ENCODE assay signal across 19 cellular contexts in genomic region chr3:116873142-116873541, GRCh38.
DNase-seq lines count a peak whose midpoint lies in the region; TF ChIP-seq lines count a peak whose summit lies in the region.
"Had no signal": no experiment of that assay in that cellular context is flagged by ENCODE, and none has a peak within 500 bp of the region (broad histone marks: within the 10 kb centered on the region; RNA-seq: fewer than 3 reads in every experiment).

No MANE protein-coding gene starts in this region.

- H3K4me1 ChIP-seq in Loucy (ENCODE audit: insufficient read depth, low read length, poor library complexity, severe bottlenecking): peaks cover 5% of the 10 kb centered on the region
- H3K4me1 ChIP-seq: A549 had no signal

- no peaks in the 10 kb centered on the region for H3K36me3 ChIP-seq in Loucy (ENCODE audit: insufficient read depth, low read length)

- no peaks in the 10 kb centered on the region for H3F3A ChIP-seq in Loucy (ENCODE audit: low read depth)

- no peak overlapping the region for H3K9ac ChIP-seq in Loucy (ENCODE audit: low read depth, low read length, poor library complexity, severe bottlenecking)

- DNase-seq in SIG-M5 treated with dmso at 0.1 percent for 504 hours (lab: John Stamatoyannopoulos, UW; ENCODE audit: unreplicated experiment): peak; percentile 19
- DNase-seq in SIG-M5 (lab: John Stamatoyannopoulos, UW): no peak
- peak; percentile 3 for DNase-seq in NOMO-1 treated with dmso at 0.1 percent for 144 hours (lab: John Stamatoyannopoulos, UW; ENCODE audit: unreplicated experiment)
- no peak for DNase-seq in stimulated activated CD4-positive, alpha-beta T cell treated with anti-CD3 and anti-CD28 coated beads, Interleukin-2, amount 100 ng/mL, for 48 hours
- DNase-seq in NCI-H1417 (lab: John Stamatoyannopoulos, UW): no peak
- DNase-seq in GF-D8 (lab: John Stamatoyannopoulos, UW): no peak
- DNase-seq: 8988T; ACHN; AML-193; C1 segment of cervical spinal cord; Calu3; CD4-positive, alpha-beta memory T cell; COR-L47; DMS53; DMS79 treated with DMSO at 0.1 percent for 48 hours; GOT3; H7 had no signal

- no peaks in the 10 kb centered on the region for H3K79me2 ChIP-seq in Loucy (ENCODE audit: insufficient read depth, low read length)

- no peaks in the 10 kb centered on the region for H3K9me3 ChIP-seq in Loucy (ENCODE audit: insufficient read depth, low read depth, low read length)
- H3K9me3 ChIP-seq: A549 had no signal

- H4K20me1 ChIP-seq in Loucy (ENCODE audit: insufficient read depth, low read length, poor library complexity, severe bottlenecking): no peaks in the 10 kb centered on the region

- H3K27me3 ChIP-seq in Loucy (ENCODE audit: insufficient read depth, low read length, poor library complexity, severe bottlenecking): no peaks in the 10 kb centered on the region

- 0 out of 2 replicates have a peak overlapping the region, but pooled peaks have one; percentile 7 for H2AFZ ChIP-seq in Loucy (ENCODE audit: low read length)

- H3K4me3 ChIP-seq in Loucy (ENCODE audit: low read length, poor library complexity, severe bottlenecking): no peak overlapping the region
- H3K4me3 ChIP-seq: A549 had no signal

- no peaks in the 10 kb centered on the region for H3K9me2 ChIP-seq in Loucy (replicated peaks; ENCODE audit: low read depth, low read length)

- H3K4me2 ChIP-seq in Loucy (ENCODE audit: low read depth, low read length, poor library complexity, severe bottlenecking): no peak overlapping the region
- H3K4me2 ChIP-seq: A549 had no signal

- no peak for TF ChIP-seq CTCF in Loucy (conservative IDR thresholded peaks at IDR 0.05; ENCODE audit: low read length)

Comparison
In these comparisons a context has a peak if more than half of its experiments do, and no peak if none do; other contexts are left out.
1. DNase-seq: peak in SIG-M5 treated with dmso at 0.1 percent for 504 hours (single experiment) and NOMO-1 treated with dmso at 0.1 percent for 144 hours (single experiment); none in SIG-M5 (single experiment), stimulated activated CD4-positive, alpha-beta T cell treated with anti-CD3 and anti-CD28 coated beads, Interleukin-2, amount 100 ng/mL, for 48 hours (0 of 2), NCI-H1417 (0 of 3) and GF-D8 (single experiment).